8 cellular contexts compared by ENCODE assay signal in genomic region chr11:131867457-131868257, GRCh38.
DNase-seq lines count a peak whose midpoint lies in the region; ATAC-seq, FAIRE-seq and TF ChIP-seq lines count a peak whose summit lies in the region.

No MANE protein-coding gene starts in this region.

- TF ChIP-seq CTCF in AG09309 (IDR thresholded peaks at IDR 0.05; ENCODE audit: control insufficient read depth, insufficient read depth, low read depth, low read length, missing control alignments) = peak; percentile 96
- peak; percentile 94 for TF ChIP-seq CTCF in cardiac fibroblast (IDR thresholded peaks at IDR 0.05; ENCODE audit: low read depth, low read length)
- TF ChIP-seq CTCF in transverse colon (IDR thresholded peaks at IDR 0.05) = peak; percentile 44 to 56 (median 52)

- in situ Hi-C loops in transverse colon (cut with MboI; ENCODE audit: low pct_ligation_motif_present in 1 of 4, low pct_unique_long_range_greater_than_20kb in 1 of 4, low sequenced_read_pairs in 3 of 4) = loop anchor here in 2 of 4 donors (5.0 to 25.0 kb wide), 2 partner anchors 260 to 270 kb away; no protein-coding TSS in a partner anchor

- no peak overlapping the region for H3K27ac ChIP-seq in transverse colon

- H3K27me3 ChIP-seq in transverse colon = no peaks in the 10 kb centered on the region

- DNase-seq in AG09309 (ENCODE audit: low read depth) (peak; percentile 68), GM12892 (ENCODE audit: insufficient read length) (peak; percentile 52), NCI-H82 treated with DMSO at 0.1 percent for 48 hours (lab: John Stamatoyannopoulos, UW; ENCODE audit: unreplicated experiment) (peak; percentile 9), cardiac fibroblast (ENCODE audit: low read depth in 2 of 2) (peak; percentile 91 to 94), kidney glomerular epithelial cell (lab: John Stamatoyannopoulos, UW) (peak; percentile 73), transverse colon (peak; percentile 47)

- H3K9me3 ChIP-seq in transverse colon = no peaks in the 10 kb centered on the region

- TF ChIP-seq POLR2A in GM12892 (IDR thresholded peaks at IDR 0.05; ENCODE audit: low read depth, low read length) (no peak), transverse colon (IDR thresholded peaks at IDR 0.05) (no peak)

- H3K4me1 ChIP-seq in transverse colon = no peaks in the 10 kb centered on the region

- ATAC-seq in HG03342 (IDR thresholded peaks at IDR 0.05; ENCODE audit: unreplicated experiment) (peak; percentile 85), GM18858 (IDR thresholded peaks at IDR 0.05; ENCODE audit: unreplicated experiment) (no peak)

- peak; percentile 91 for FAIRE-seq in GM12892 (lab: Jason Lieb, UNC)

- H3K4me3 ChIP-seq in AG09309 (ENCODE audit: control insufficient read depth, low read depth, low read length) = no peak overlapping the region
- H3K4me3 ChIP-seq in cardiac fibroblast (replicated peaks in 1 of 2; ENCODE audit: low read depth in 2 of 2, low read length in 2 of 2) = no peak overlapping the region
- no peak overlapping the region for H3K4me3 ChIP-seq in transverse colon

- intact Hi-C loops in transverse colon (cut with DNase I; ENCODE audit: low total_unique reads) = loop anchor here (5.0 kb wide), 1 partner anchor 160 kb away; no protein-coding TSS in a partner anchor

- no peaks in the 10 kb centered on the region for H3K36me3 ChIP-seq in transverse colon

- TF ChIP-seq EP300 in transverse colon (IDR thresholded peaks at IDR 0.05; ENCODE audit: low read depth) = no peak

- 50 to 63% methylated on average over 4 to 10 of the region's 10 CpGs for WGBS in transverse colon (ENCODE audit: low coverage in 1 of 2), 2 donors

Comparison
In these comparisons a context has a peak if more than half of its experiments do, and no peak if none do; other contexts are left out.
1. DNase-seq: peak in every context shown above with its lines; median percentile 92 in cardiac fibroblast; 73 in kidney glomerular epithelial cell; 68 in AG09309; 52 in GM12892; 47 in transverse colon; 9 in NCI-H82 treated with DMSO at 0.1 percent for 48 hours.